8 cellular contexts compared by ENCODE assay signal in the genomic region with DNA sequence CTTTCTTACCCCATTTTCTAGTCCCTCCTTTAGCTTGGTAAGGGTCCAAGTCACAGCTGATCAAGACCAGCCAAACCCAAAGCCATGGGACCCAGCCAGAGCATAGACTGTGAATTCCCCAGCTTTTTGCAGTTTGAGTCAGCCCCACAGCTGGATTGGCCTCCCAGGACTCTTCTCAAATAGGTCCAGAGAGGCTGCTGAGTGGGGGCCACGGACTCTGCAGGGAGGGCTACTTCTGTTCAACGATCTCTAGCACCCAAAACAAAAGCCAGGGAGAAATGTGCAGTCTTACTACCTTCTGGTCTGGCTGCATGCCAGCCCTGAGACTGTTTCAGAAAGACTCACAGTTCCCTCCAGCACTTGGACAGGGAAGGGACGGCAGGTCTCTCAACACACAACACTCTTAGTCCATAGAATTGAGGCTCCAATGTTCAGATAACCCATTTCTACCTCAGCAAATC. TPM values are rescaled to one million over a fixed set of nuclear protein-coding genes. Genes with fewer than 3 reads are reported as not detected.
DNase-seq lines count a peak whose midpoint lies in the region; ATAC-seq and TF ChIP-seq lines count a peak whose summit lies in the region.

No MANE protein-coding gene starts in this region.

- WGBS in upper lobe of left lung, 2 donors: 41 to 45% methylated on average over 3 of the region's 3 CpGs

- TF ChIP-seq CTCF in SU-DHL-6 (IDR thresholded peaks at IDR 0.05; ENCODE audit: insufficient read depth, low read length, poor library complexity, severe bottlenecking) (no peak), fibroblast of mammary gland (conservative IDR thresholded peaks at IDR 0.05; ENCODE audit: control insufficient read depth, insufficient read depth, low read depth, low read length) (no peak), upper lobe of left lung (IDR thresholded peaks at IDR 0.05) (no peak)

- H3K9ac ChIP-seq in SU-DHL-6 (ENCODE audit: low read length): peak overlapping the region; percentile 65

- no peaks in the 10 kb centered on the region for H3K79me2 ChIP-seq in SU-DHL-6 (ENCODE audit: insufficient read depth, low read length)

- peak; percentile 21 for DNase-seq in stimulated activated CD4-positive, alpha-beta T cell treated with anti-CD3 and anti-CD28 coated beads, Interleukin-1b, Interleukin-23, amount 100 ng/mL, for 48 hours
- DNase-seq in stimulated activated CD4-positive, alpha-beta T cell treated with anti-CD3 and anti-CD28 coated beads, Interleukin-2, amount 100 ng/mL, for 48 hours: no peak
- DNase-seq in fibroblast of mammary gland (ENCODE audit: low read depth): peak; percentile 76
- peak in 1 of 2 donors; percentile 75 for DNase-seq in upper lobe of left lung
- DNase-seq in C1 segment of cervical spinal cord (lab: John Stamatoyannopoulos, UW): no peak
- DNase-seq in effector CD4-positive, alpha-beta T cell: no peak

- ATAC-seq in upper lobe of left lung (ENCODE audit: low FRiP score in 2 of 2) (peak in 1 of 2 donors; percentile 22), GM18502 (IDR thresholded peaks at IDR 0.05; ENCODE audit: poor library complexity, unreplicated experiment) (no peak)

- no peak overlapping the region for H2AFZ ChIP-seq in SU-DHL-6 (ENCODE audit: low read depth, low read length, severe bottlenecking)

- no peak overlapping the region for H3K27ac ChIP-seq in SU-DHL-6 (ENCODE audit: low read depth, low read length)
- peak overlapping the region in 2 of 4 donors; percentile 83 to 85 for H3K27ac ChIP-seq in upper lobe of left lung

- H3K9me3 ChIP-seq in SU-DHL-6 (ENCODE audit: insufficient read depth, low read length) (no peaks in the 10 kb centered on the region), upper lobe of left lung (no peaks in the 10 kb centered on the region)

- H3K27me3 ChIP-seq in SU-DHL-6 (ENCODE audit: low read length) (no peaks in the 10 kb centered on the region; the same call in 1 of the 2 replicates), upper lobe of left lung (no peaks in the 10 kb centered on the region)

- H3K36me3 ChIP-seq in SU-DHL-6 (ENCODE audit: low read length) (no peaks in the 10 kb centered on the region), upper lobe of left lung (no peaks in the 10 kb centered on the region)

- H4K20me1 ChIP-seq in SU-DHL-6 (ENCODE audit: low read depth, low read length): 0 out of 2 replicates have a peak, but pooled peaks cover 2% of the 10 kb centered on the region

- no peak for TF ChIP-seq EP300 in upper lobe of left lung (IDR thresholded peaks at IDR 0.05)

- peaks cover 27 to 65% (median 56%) of the 10 kb centered on the region in 4 donors for H3K4me1 ChIP-seq in upper lobe of left lung

- no peaks in the 10 kb centered on the region for H3K9me2 ChIP-seq in SU-DHL-6 (replicated peaks; ENCODE audit: insufficient read depth, low read length)

- no peaks in the 10 kb centered on the region for H3F3A ChIP-seq in SU-DHL-6 (ENCODE audit: insufficient read depth)

- H3K4me3 ChIP-seq in SU-DHL-6 (ENCODE audit: insufficient read depth, low read length, poor library complexity, severe bottlenecking): no peak overlapping the region
- H3K4me3 ChIP-seq in fibroblast of mammary gland (ENCODE audit: control insufficient read depth, low read depth, low read length): peak overlapping the region; percentile 85
- H3K4me3 ChIP-seq in upper lobe of left lung: peak overlapping the region in 3 of 4 donors; percentile 47 to 66 (median 54)

- TF ChIP-seq POLR2A in upper lobe of left lung (IDR thresholded peaks at IDR 0.05): no peak

- peak overlapping the region; percentile 91 for H3K4me2 ChIP-seq in SU-DHL-6 (ENCODE audit: low read depth, low read length, poor library complexity, severe bottlenecking)

RNA-seq across cellular contexts. Expression of gene VDR, which starts 1.6 kb away (rescaled TPM):
- total RNA-seq in upper lobe of left lung: 10 to 100 TPM; 23.0 to 41.1 (median 27.5) TPM

Comparison
In these comparisons a context has a peak if more than half of its experiments do, and no peak if none do; other contexts are left out.
1. DNase-seq: peak in stimulated activated CD4-positive, alpha-beta T cell treated with anti-CD3 and anti-CD28 coated beads, Interleukin-1b, Interleukin-23, amount 100 ng/mL, for 48 hours (single experiment) and fibroblast of mammary gland (single experiment); none in stimulated activated CD4-positive, alpha-beta T cell treated with anti-CD3 and anti-CD28 coated beads, Interleukin-2, amount 100 ng/mL, for 48 hours (0 of 2), C1 segment of cervical spinal cord (0 of 14) and effector CD4-positive, alpha-beta T cell (single experiment).